ENCODE assay signal across 1 cellular context in the genomic region with DNA sequence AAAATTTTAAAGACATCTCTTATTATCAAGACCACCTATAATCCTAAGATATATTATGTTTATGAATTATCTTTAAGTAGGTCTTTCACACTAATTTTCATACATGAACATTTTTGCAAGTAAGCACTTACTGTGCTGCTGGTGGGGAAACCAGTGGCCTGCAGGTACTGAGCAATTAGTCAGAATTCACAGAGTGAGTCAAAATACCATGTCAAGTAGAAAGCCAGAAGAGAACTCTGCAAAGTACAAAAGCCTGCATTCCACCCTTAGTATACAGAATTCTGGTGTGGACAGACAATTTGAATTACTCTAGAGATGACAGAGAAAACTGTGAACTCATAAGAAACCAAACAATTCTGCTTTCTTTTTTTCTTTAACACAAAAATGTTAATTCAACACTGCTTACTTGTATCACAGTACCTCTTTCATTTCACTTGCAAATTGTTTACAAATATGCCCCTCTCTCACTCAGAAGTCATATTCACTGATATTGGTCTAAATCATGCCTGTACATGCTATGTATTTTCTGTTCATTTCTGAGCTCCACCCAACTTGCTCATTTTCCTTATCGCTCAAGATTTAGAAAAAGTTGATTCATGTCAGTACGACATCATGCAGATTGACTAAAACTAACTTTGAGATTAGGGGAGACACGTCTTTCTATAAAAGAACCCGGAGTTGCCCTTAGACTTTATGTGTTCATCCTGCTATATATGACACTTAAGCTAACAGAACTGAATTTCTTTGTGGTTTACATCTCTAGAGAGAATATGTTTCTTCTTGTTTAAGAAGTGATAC.
TF ChIP-seq lines count a peak whose summit lies in the region.

No MANE protein-coding gene starts in this region.

TF ChIP-seq in HepG2, 621 proteins besides CTCF, POLR2A, EP300 and RAD21 (continued from another document):
- TF ChIP-seq, protein P1, sequence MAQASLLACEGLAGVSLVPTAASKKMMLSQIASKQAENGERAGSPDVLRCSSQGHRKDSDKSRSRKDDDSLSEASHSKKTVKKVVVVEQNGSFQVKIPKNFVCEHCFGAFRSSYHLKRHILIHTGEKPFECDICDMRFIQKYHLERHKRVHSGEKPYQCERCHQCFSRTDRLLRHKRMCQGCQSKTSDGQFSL (CRISPR knock-in tag; IDR thresholded peaks at IDR 0.05): no peak
- TF ChIP-seq KLF16 (CRISPR knock-in tag; IDR thresholded peaks at IDR 0.05) (no peak), ZBTB1 (CRISPR knock-in tag; IDR thresholded peaks at IDR 0.05; ENCODE audit: borderline replicate concordance) (no peak), PAWR (CRISPR knock-in tag; IDR thresholded peaks at IDR 0.05; ENCODE audit: borderline replicate concordance) (no peak)
TF ChIP-seq in HepG2: peak in this region for 2.
